Comparison of ENCODE assay signal across 25 cellular contexts in genomic region chr22:19966908-19967750, GRCh38. TPM values are rescaled to one million over a fixed set of nuclear protein-coding genes. Genes with fewer than 3 reads are reported as not detected.
A peak's percentile ranks its signal among the peaks of the same experiment; 100 is the strongest.
DNase-seq lines count a peak whose midpoint lies in the region; FAIRE-seq and TF ChIP-seq lines count a peak whose summit lies in the region.
"Had no signal": no experiment of that assay in that cellular context is flagged by ENCODE, and none has a peak within 500 bp of the region (broad histone marks: within the 10 kb centered on the region; RNA-seq: fewer than 3 reads in every experiment).

No MANE protein-coding gene starts in this region.

- no peak overlapping the region for H3K4me2 ChIP-seq in osteoblast (ENCODE audit: insufficient read depth, low read length)

- CTCF ChIA-PET in Caco-2 (lab: Charles Lee), result interaction anchor here (0.7 kb wide), 3 partner anchors 11 to 144 kb away, joined by 3 to 6 read pairs (median 4); partner anchors contain the start of gene DGCR8

- H3K4me1 ChIP-seq in Caco-2 (peaks cover 32% of the 10 kb centered on the region), osteoblast (ENCODE audit: insufficient read depth, low read length) (peaks cover 13% of the 10 kb centered on the region)
- H3K4me1 ChIP-seq: SJSA1, testis had no signal

- intact Hi-C loops in Caco-2 (cut with micrococcal nuclease; ENCODE audit: unreplicated experiment), result loop anchor here (10.0 kb wide), 1 partner anchor 148 kb away; the partner anchor contains the start of genes RANBP1 and TRMT2A

- H3K36me3 ChIP-seq in Caco-2 (ENCODE audit: control insufficient read depth, insufficient read depth, low read length), result peaks cover 6% of the 10 kb centered on the region
- H3K36me3 ChIP-seq in osteoblast (ENCODE audit: insufficient read depth, low read length), result peaks cover 39% of the 10 kb centered on the region
- H3K36me3 ChIP-seq: cardiac muscle cell had no signal

- H3K27ac ChIP-seq in VCaP, result peak overlapping the region; percentile 99
- no peak overlapping the region for H3K27ac ChIP-seq in osteoblast (ENCODE audit: low read depth, low read length)
- H3K27ac ChIP-seq: cardiac muscle cell, Peyer's patch, SJSA1, testis had no signal

- no peak for TF ChIP-seq POLR2A in GM12892 (IDR thresholded peaks at IDR 0.05; ENCODE audit: low read depth, low read length)

- no TSS peak for BruUV-seq in Caco-2 (replicated peaks; lab: Mats Ljungman, UMichigan)

- H3K27ac Mint-ChIP-seq in Caco-2 (ENCODE audit: unreplicated experiment), result peak overlapping the region; percentile 62
- peak overlapping the region in 5 of 6 donors; percentile 62 to 87 (median 79) for H3K27ac Mint-ChIP-seq in immature natural killer cell
- H3K27ac Mint-ChIP-seq: activated naive CD4-positive, alpha-beta T cell treated with anti-CD3 and anti-CD28 coated beads, Interleukin-2, amount 50 U/mL, for 24 hours; activated T-helper 1 cell treated with anti-CD3 and anti-CD28 coated beads, Interleukin-12 subunit alpha, Interleukin-12 subunit beta, Interleukin-2, Interleukin-4 antibody, amounts not matched to agents 30 ng/mL and 10 ng/mL and 1 ng/mL, durations not matched to agents 14 hours and 24 hours and 36 hours; CD8-positive, alpha-beta T cell; HFFc6; stimulated activated naive B cell treated with anti-CD40 and anti-IgM and Interleukin-4, amounts not matched to agents 10 μg/mL and 1 μg/mL and 100 μg/mL, for 72 hours had no signal

- H2AFZ ChIP-seq in osteoblast (ENCODE audit: low read length), result no peak overlapping the region

- H3K27me3 ChIP-seq in Caco-2 (replicated peaks; ENCODE audit: control insufficient read depth, insufficient read depth, low read length), result no peaks in the 10 kb centered on the region
- no peaks in the 10 kb centered on the region for H3K27me3 ChIP-seq in osteoblast (ENCODE audit: insufficient read depth, low read length)
- H3K27me3 ChIP-seq: cardiac muscle cell, Peyer's patch, SJSA1, testis had no signal

- POLR2A ChIA-PET in Caco-2 (lab: Charles Lee), result no interaction called here

- peaks cover 40% of the 10 kb centered on the region for H3K36me3 Mint-ChIP-seq in Caco-2 (ENCODE audit: insufficient read depth, unreplicated experiment)
- peaks cover 0 to 9% (median 7%) of the 10 kb centered on the region in 3 donors for H3K36me3 Mint-ChIP-seq in immature natural killer cell
- H3K36me3 Mint-ChIP-seq: activated naive CD4-positive, alpha-beta T cell treated with anti-CD3 and anti-CD28 coated beads, Interleukin-2, amount 50 U/mL, for 24 hours had no signal

- DNase-seq in Caco-2 (no peak), immature natural killer cell (no peak), osteoblast (ENCODE audit: insufficient read length, low spot score, missing footprints) (peak; percentile 56), NCI-H774 (lab: John Stamatoyannopoulos, UW) (no peak), GM12892 (ENCODE audit: insufficient read length) (no peak), NCI-H345 treated with DMSO at 0.1 percent for 48 hours (lab: John Stamatoyannopoulos, UW; ENCODE audit: unreplicated experiment) (no peak)
- DNase-seq: activated CD4-positive, alpha-beta T cell treated with anti-CD3 and anti-CD28 coated beads for 4 hours; anterior cingulate cortex; CD8-positive, alpha-beta T cell; HFFc6; KG1; NCI-H1436 treated with DMSO at 0.1 percent for 48 hours; NCI-H510A treated with DMSO at 0.1 percent for 48 hours; Peyer's patch; retina; stimulated activated CD4-positive, alpha-beta T cell treated with anti-CD3 and anti-CD28 coated beads, Interleukin-4, amount 100 ng/mL, for 1 hour; stimulated activated naive B cell treated with anti-CD40 and anti-IgM and Interleukin-4, amounts not matched to agents 10 μg/mL and 1 μg/mL and 100 μg/mL, for 72 hours; testis had no signal

- no peak for FAIRE-seq in GM12892 (lab: Jason Lieb, UNC)
- FAIRE-seq: keratinocyte had no signal

- H3K9me3 ChIP-seq in Caco-2 (no peaks in the 10 kb centered on the region), osteoblast (ENCODE audit: low read depth, low read length) (no peaks in the 10 kb centered on the region)
- H3K9me3 ChIP-seq: Peyer's patch, SJSA1, testis had no signal

- H3K4me3 ChIP-seq in Caco-2 (ENCODE audit: low read depth, low read length) (no peak overlapping the region), osteoblast (ENCODE audit: insufficient read depth, low read length) (no peak overlapping the region)
- H3K4me3 ChIP-seq: cardiac muscle cell, lung, Peyer's patch, SJSA1, testis had no signal

- peaks cover 17% of the 10 kb centered on the region for H4K20me1 ChIP-seq in osteoblast (ENCODE audit: insufficient read depth, low read length)

- no peaks in the 10 kb centered on the region for H3K79me2 ChIP-seq in osteoblast (ENCODE audit: insufficient read depth, low read length)

- H3K4me3 Mint-ChIP-seq in Caco-2 (ENCODE audit: unreplicated experiment) (no peak overlapping the region), immature natural killer cell (peak overlapping the region in 2 of 5 donors; percentile 18 to 38)
- H3K4me3 Mint-ChIP-seq: activated naive CD4-positive, alpha-beta T cell treated with anti-CD3 and anti-CD28 coated beads, Interleukin-2, amount 50 U/mL, for 24 hours; activated T-helper 1 cell treated with anti-CD3 and anti-CD28 coated beads, Interleukin-12 subunit alpha, Interleukin-12 subunit beta, Interleukin-2, Interleukin-4 antibody, amounts not matched to agents 30 ng/mL and 10 ng/mL and 1 ng/mL, durations not matched to agents 14 hours and 24 hours and 36 hours; CD8-positive, alpha-beta T cell; HFFc6; stimulated activated naive B cell treated with anti-CD40 and anti-IgM and Interleukin-4, amounts not matched to agents 10 μg/mL and 1 μg/mL and 100 μg/mL, for 72 hours had no signal

- H3K9me3 Mint-ChIP-seq in Caco-2 (ENCODE audit: unreplicated experiment) (no peaks in the 10 kb centered on the region), immature natural killer cell (no peaks in the 10 kb centered on the region)
- H3K9me3 Mint-ChIP-seq: activated naive CD4-positive, alpha-beta T cell treated with anti-CD3 and anti-CD28 coated beads, Interleukin-2, amount 50 U/mL, for 24 hours; activated T-helper 1 cell treated with anti-CD3 and anti-CD28 coated beads, Interleukin-12 subunit alpha, Interleukin-12 subunit beta, Interleukin-2, Interleukin-4 antibody, amounts not matched to agents 30 ng/mL and 10 ng/mL and 1 ng/mL, durations not matched to agents 14 hours and 24 hours and 36 hours; CD8-positive, alpha-beta T cell; HFFc6; stimulated activated naive B cell treated with anti-CD40 and anti-IgM and Interleukin-4, amounts not matched to agents 10 μg/mL and 1 μg/mL and 100 μg/mL, for 72 hours had no signal

- no peaks in the 10 kb centered on the region for H3K27me3 Mint-ChIP-seq in Caco-2 (ENCODE audit: insufficient read depth, unreplicated experiment)
- peaks cover 0 to 17% (median 4%) of the 10 kb centered on the region in 3 donors for H3K27me3 Mint-ChIP-seq in immature natural killer cell (ENCODE audit: low read depth in 3 of 3)
- H3K27me3 Mint-ChIP-seq: activated naive CD4-positive, alpha-beta T cell treated with anti-CD3 and anti-CD28 coated beads, Interleukin-2, amount 50 U/mL, for 24 hours; stimulated activated naive B cell treated with anti-CD40 and anti-IgM and Interleukin-4, amounts not matched to agents 10 μg/mL and 1 μg/mL and 100 μg/mL, for 72 hours had no signal

- no peak for TF ChIP-seq CTCF in Caco-2 (IDR thresholded peaks at IDR 0.05; ENCODE audit: insufficient read depth in 1 of 2, low read depth in 1 of 2, low read length in 1 of 2, severe bottlenecking in 1 of 2, unreplicated experiment in 1 of 2)
- no peak for TF ChIP-seq CTCF in VCaP (conservative IDR thresholded peaks at IDR 0.05)
- TF ChIP-seq CTCF in osteoblast (IDR thresholded peaks at IDR 0.05; ENCODE audit: extremely low read depth, low read depth, low read length), result no peak

- H3K4me1 Mint-ChIP-seq in Caco-2 (ENCODE audit: low read depth, unreplicated experiment), result peaks cover 13% of the 10 kb centered on the region
- H3K4me1 Mint-ChIP-seq in immature natural killer cell, result peaks cover 43% of the 10 kb centered on the region in 2 donors

RNA-seq across cellular contexts. Expression of gene TXNRD2, which starts 25.5 kb away (rescaled TPM):
- total RNA-seq in Caco-2 (2022) (44.8 and 47.0 TPM in 2 replicates), osteoblast (19.5 and 21.5 TPM in 2 replicates)
- polyA plus RNA-seq in immature natural killer cell, result 10 to 100 TPM; 11.0 to 17.1 (median 15.5) TPM
- 10.2 TPM for polyA plus RNA-seq in GM12892 (2012; ENCODE audit: missing spikeins)

RNA-seq across cellular contexts. Expression of gene COMT, which starts 25.6 kb away (rescaled TPM):
- total RNA-seq in Caco-2 (2022), result 96.0 and 103 TPM in 2 replicates
- polyA plus RNA-seq in immature natural killer cell, result 100 to 1,000 TPM; 130 to 167 (median 155) TPM
- 220 and 288 TPM in 2 replicates for total RNA-seq in osteoblast
- 34.5 TPM for polyA plus RNA-seq in GM12892 (2012; ENCODE audit: missing spikeins)

RNA-seq across cellular contexts. Expression of gene ARVCF, which starts 49.5 kb away (rescaled TPM):
- total RNA-seq in Caco-2 (2022) (9.8 and 12.0 TPM in 2 replicates), osteoblast (19.7 and 27.1 TPM in 2 replicates)
- 10 to 100 TPM in 1 of 3 donors, 1 to 10 TPM in 2; 5.3 to 15.9 (median 5.3) TPM for polyA plus RNA-seq in immature natural killer cell
- 0.72 TPM for polyA plus RNA-seq in GM12892 (2012; ENCODE audit: missing spikeins)

RNA-seq across cellular contexts. Expression of gene TANGO2, which starts 53.8 kb away (rescaled TPM):
- total RNA-seq in Caco-2 (2022) (23.9 and 26.6 TPM in 2 replicates), osteoblast (41.8 and 43.8 TPM in 2 replicates)
- 10 to 100 TPM; 43.3 to 68.6 (median 56.6) TPM for polyA plus RNA-seq in immature natural killer cell
- 14.9 TPM for polyA plus RNA-seq in GM12892 (2012; ENCODE audit: missing spikeins)
